ENCODE assay signal across 14 cellular contexts in genomic region chr3:116161570-116162290, GRCh38.
"Had no signal": no experiment of that assay in that cellular context is flagged by ENCODE, and none has a peak within 500 bp of the region (broad histone marks: within the 10 kb centered on the region; RNA-seq: fewer than 3 reads in every experiment).

No MANE protein-coding gene starts in this region.

- ATAC-seq: left lung, pancreas had no signal

- H3K27ac ChIP-seq: colonic mucosa, left lung, neutrophil, pancreas, spleen, vagina had no signal

- DNase-seq: activated CD4-positive, alpha-beta T cell treated with anti-CD3 and anti-CD28 coated beads, Interleukin-2, amount 50 U/mL, for 48 hours; activated T-cell treated with anti-CD3 and anti-CD28 coated beads for 4 hours; colonic mucosa; erythroblast; foreskin melanocyte; kidney; left lung; pancreas; spleen; stimulated activated CD4-positive, alpha-beta T cell treated with anti-CD3 and anti-CD28 coated beads, Interleukin-1b, Interleukin-23, amount 100 ng/mL, for 48 hours; stimulated activated CD8-positive, alpha-beta memory T cell treated with anti-CD3 and anti-CD28 coated beads, Interleukin-4, amount 100 ng/mL, for 48 hours; stimulated activated naive CD4-positive, alpha-beta T cell had no signal
